ENCODE assay signal across 1 cellular context in genomic region chr11:8682219-8683114, GRCh38.
TF ChIP-seq lines count a peak whose summit lies in the region.

RPL27A (plus strand) TSS chr11:8682792; CDS start chr11:8682814, 22 bp downstream.
TRIM66 (minus strand) TSS chr11:8682665; CDS start chr11:8672274, 10,391 bp downstream.

TF ChIP-seq in HepG2, 621 proteins besides CTCF, POLR2A, EP300 and RAD21 (continued from another document and continues in another):
- TF ChIP-seq NR2F2 (IDR thresholded peaks at IDR 0.05; ENCODE audit: borderline replicate concordance, low read depth) (no peak), ZNF768 (CRISPR knock-in tag; IDR thresholded peaks at IDR 0.05) (peak; percentile 45; the same call in 1 of the 2 replicates), ZNF326 (CRISPR knock-in tag; IDR thresholded peaks at IDR 0.05; ENCODE audit: borderline replicate concordance) (no peak), KDM2A (CRISPR knock-in tag; IDR thresholded peaks at IDR 0.05; ENCODE audit: borderline replicate concordance, low read depth) (peak; percentile 71; the same call in 1 of the 2 replicates), ZSCAN20 (CRISPR knock-in tag; IDR thresholded peaks at IDR 0.05; ENCODE audit: borderline replicate concordance) (peak; percentile 30; the same call in 1 of the 2 replicates), TBX3 (IDR thresholded peaks at IDR 0.05; ENCODE audit: borderline replicate concordance) (no peak), TRIM24 (CRISPR knock-in tag; IDR thresholded peaks at IDR 0.05) (no peak), NFE2L2 (IDR thresholded peaks at IDR 0.05; ENCODE audit: low read length) (no peak), MAX (IDR thresholded peaks at IDR 0.05) (peak; percentile 74), BRD4 (CRISPR knock-in tag; IDR thresholded peaks at IDR 0.05) (peak; percentile 66; the same call in 1 of the 2 replicates), ZBTB39 (CRISPR knock-in tag; IDR thresholded peaks at IDR 0.05) (peak; percentile 55; the same call in 1 of the 2 replicates), ZNF550 (CRISPR knock-in tag; IDR thresholded peaks at IDR 0.05; ENCODE audit: borderline replicate concordance) (no peak; the same call in 1 of the 2 replicates), STAG1 (CRISPR knock-in tag; IDR thresholded peaks at IDR 0.05) (no peak), ZNF570 (CRISPR knock-in tag; IDR thresholded peaks at IDR 0.05; ENCODE audit: borderline replicate concordance) (0 out of 2 replicates have a peak, but pooled peaks have one; percentile 51), CBX5 (CRISPR knock-in tag; IDR thresholded peaks at IDR 0.05; ENCODE audit: borderline replicate concordance) (peak; percentile 65; the same call in 1 of the 2 replicates), TFDP1 (CRISPR knock-in tag; IDR thresholded peaks at IDR 0.05; ENCODE audit: borderline replicate concordance) (no peak; the same call in 1 of the 2 replicates), ZNF124 (CRISPR knock-in tag; IDR thresholded peaks at IDR 0.05) (no peak; the same call in 1 of the 2 replicates), MED13 (CRISPR knock-in tag; IDR thresholded peaks at IDR 0.05) (no peak), ZNF274 (CRISPR knock-in tag; IDR thresholded peaks at IDR 0.05) (peak; percentile 69; the same call in 1 of the 2 replicates), CEBPG (CRISPR knock-in tag; IDR thresholded peaks at IDR 0.05) (no peak), SRSF9 (IDR thresholded peaks at IDR 0.05; ENCODE audit: borderline replicate concordance, insufficient read depth, low read depth, low read length, poor library complexity, severe bottlenecking) (no peak), FOSL1 (CRISPR knock-in tag; IDR thresholded peaks at IDR 0.05; ENCODE audit: borderline replicate concordance) (no peak), RAD51 (IDR thresholded peaks at IDR 0.05; ENCODE audit: borderline replicate concordance) (no peak), SRF (IDR thresholded peaks at IDR 0.05; ENCODE audit: low read depth, low read length) (no peak; the same call in 1 of the 2 replicates), TRIM22 (IDR thresholded peaks at IDR 0.05) (no peak)
- TF ChIP-seq, protein P1, sequence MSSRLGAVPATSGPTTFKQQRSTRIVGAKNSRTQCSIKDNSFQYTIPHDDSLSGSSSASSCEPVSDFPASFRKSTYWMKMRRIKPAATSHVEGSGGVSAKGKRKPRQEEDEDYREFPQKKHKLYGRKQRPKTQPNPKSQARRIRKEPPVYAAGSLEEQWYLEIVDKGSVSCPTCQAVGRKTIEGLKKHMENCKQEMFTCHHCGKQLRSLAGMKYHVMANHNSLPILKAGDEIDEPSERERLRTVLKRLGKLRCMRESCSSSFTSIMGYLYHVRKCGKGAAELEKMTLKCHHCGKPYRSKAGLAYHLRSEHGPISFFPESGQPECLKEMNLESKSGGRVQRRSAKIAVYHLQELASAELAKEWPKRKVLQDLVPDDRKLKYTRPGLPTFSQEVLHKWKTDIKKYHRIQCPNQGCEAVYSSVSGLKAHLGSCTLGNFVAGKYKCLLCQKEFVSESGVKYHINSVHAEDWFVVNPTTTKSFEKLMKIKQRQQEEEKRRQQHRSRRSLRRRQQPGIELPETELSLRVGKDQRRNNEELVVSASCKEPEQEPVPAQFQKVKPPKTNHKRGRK (CRISPR knock-in tag; IDR thresholded peaks at IDR 0.05), result no peak
- TF ChIP-seq, protein P2, sequence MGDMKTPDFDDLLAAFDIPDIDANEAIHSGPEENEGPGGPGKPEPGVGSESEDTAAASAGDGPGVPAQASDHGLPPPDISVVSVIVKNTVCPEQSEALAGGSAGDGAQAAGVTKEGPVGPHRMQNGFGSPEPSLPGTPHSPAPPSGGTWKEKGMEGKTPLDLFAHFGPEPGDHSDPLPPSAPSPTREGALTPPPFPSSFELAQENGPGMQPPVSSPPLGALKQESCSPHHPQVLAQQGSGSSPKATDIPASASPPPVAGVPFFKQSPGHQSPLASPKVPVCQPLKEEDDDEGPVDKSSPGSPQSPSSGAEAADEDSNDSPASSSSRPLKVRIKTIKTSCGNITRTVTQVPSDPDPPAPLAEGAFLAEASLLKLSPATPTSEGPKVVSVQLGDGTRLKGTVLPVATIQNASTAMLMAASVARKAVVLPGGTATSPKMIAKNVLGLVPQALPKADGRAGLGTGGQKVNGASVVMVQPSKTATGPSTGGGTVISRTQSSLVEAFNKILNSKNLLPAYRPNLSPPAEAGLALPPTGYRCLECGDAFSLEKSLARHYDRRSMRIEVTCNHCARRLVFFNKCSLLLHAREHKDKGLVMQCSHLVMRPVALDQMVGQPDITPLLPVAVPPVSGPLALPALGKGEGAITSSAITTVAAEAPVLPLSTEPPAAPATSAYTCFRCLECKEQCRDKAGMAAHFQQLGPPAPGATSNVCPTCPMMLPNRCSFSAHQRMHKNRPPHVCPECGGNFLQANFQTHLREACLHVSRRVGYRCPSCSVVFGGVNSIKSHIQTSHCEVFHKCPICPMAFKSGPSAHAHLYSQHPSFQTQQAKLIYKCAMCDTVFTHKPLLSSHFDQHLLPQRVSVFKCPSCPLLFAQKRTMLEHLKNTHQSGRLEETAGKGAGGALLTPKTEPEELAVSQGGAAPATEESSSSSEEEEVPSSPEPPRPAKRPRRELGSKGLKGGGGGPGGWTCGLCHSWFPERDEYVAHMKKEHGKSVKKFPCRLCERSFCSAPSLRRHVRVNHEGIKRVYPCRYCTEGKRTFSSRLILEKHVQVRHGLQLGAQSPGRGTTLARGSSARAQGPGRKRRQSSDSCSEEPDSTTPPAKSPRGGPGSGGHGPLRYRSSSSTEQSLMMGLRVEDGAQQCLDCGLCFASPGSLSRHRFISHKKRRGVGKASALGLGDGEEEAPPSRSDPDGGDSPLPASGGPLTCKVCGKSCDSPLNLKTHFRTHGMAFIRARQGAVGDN (CRISPR knock-in tag; IDR thresholded peaks at IDR 0.05), result peak; percentile 88
- TF ChIP-seq, protein P3, sequence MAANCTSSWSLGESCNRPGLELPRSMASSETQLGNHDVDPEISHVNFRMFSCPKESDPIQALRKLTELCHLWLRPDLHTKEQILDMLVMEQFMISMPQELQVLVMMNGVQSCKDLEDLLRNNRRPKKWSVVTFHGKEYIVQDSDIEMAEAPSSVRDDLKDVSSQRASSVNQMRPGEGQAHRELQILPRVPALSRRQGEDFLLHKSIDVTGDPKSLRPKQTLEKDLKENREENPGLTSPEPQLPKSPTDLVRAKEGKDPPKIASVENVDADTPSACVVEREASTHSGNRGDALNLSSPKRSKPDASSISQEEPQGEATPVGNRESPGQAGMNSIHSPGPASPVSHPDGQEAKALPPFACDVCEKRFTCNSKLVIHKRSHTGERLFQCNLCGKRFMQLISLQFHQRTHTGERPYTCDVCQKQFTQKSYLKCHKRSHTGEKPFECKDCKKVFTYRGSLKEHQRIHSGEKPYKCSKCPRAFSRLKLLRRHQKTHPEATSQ (CRISPR knock-in tag; IDR thresholded peaks at IDR 0.05; ENCODE audit: borderline replicate concordance), result no peak
- TF ChIP-seq, protein P4, sequence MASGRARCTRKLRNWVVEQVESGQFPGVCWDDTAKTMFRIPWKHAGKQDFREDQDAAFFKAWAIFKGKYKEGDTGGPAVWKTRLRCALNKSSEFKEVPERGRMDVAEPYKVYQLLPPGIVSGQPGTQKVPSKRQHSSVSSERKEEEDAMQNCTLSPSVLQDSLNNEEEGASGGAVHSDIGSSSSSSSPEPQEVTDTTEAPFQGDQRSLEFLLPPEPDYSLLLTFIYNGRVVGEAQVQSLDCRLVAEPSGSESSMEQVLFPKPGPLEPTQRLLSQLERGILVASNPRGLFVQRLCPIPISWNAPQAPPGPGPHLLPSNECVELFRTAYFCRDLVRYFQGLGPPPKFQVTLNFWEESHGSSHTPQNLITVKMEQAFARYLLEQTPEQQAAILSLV (CRISPR knock-in tag; IDR thresholded peaks at IDR 0.05; ENCODE audit: borderline replicate concordance), result peak; percentile 94
- TF ChIP-seq, protein P5, sequence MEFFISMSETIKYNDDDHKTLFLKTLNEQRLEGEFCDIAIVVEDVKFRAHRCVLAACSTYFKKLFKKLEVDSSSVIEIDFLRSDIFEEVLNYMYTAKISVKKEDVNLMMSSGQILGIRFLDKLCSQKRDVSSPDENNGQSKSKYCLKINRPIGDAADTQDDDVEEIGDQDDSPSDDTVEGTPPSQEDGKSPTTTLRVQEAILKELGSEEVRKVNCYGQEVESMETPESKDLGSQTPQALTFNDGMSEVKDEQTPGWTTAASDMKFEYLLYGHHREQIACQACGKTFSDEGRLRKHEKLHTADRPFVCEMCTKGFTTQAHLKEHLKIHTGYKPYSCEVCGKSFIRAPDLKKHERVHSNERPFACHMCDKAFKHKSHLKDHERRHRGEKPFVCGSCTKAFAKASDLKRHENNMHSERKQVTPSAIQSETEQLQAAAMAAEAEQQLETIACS (CRISPR knock-in tag; IDR thresholded peaks at IDR 0.05), result no peak
- TF ChIP-seq, protein P6, sequence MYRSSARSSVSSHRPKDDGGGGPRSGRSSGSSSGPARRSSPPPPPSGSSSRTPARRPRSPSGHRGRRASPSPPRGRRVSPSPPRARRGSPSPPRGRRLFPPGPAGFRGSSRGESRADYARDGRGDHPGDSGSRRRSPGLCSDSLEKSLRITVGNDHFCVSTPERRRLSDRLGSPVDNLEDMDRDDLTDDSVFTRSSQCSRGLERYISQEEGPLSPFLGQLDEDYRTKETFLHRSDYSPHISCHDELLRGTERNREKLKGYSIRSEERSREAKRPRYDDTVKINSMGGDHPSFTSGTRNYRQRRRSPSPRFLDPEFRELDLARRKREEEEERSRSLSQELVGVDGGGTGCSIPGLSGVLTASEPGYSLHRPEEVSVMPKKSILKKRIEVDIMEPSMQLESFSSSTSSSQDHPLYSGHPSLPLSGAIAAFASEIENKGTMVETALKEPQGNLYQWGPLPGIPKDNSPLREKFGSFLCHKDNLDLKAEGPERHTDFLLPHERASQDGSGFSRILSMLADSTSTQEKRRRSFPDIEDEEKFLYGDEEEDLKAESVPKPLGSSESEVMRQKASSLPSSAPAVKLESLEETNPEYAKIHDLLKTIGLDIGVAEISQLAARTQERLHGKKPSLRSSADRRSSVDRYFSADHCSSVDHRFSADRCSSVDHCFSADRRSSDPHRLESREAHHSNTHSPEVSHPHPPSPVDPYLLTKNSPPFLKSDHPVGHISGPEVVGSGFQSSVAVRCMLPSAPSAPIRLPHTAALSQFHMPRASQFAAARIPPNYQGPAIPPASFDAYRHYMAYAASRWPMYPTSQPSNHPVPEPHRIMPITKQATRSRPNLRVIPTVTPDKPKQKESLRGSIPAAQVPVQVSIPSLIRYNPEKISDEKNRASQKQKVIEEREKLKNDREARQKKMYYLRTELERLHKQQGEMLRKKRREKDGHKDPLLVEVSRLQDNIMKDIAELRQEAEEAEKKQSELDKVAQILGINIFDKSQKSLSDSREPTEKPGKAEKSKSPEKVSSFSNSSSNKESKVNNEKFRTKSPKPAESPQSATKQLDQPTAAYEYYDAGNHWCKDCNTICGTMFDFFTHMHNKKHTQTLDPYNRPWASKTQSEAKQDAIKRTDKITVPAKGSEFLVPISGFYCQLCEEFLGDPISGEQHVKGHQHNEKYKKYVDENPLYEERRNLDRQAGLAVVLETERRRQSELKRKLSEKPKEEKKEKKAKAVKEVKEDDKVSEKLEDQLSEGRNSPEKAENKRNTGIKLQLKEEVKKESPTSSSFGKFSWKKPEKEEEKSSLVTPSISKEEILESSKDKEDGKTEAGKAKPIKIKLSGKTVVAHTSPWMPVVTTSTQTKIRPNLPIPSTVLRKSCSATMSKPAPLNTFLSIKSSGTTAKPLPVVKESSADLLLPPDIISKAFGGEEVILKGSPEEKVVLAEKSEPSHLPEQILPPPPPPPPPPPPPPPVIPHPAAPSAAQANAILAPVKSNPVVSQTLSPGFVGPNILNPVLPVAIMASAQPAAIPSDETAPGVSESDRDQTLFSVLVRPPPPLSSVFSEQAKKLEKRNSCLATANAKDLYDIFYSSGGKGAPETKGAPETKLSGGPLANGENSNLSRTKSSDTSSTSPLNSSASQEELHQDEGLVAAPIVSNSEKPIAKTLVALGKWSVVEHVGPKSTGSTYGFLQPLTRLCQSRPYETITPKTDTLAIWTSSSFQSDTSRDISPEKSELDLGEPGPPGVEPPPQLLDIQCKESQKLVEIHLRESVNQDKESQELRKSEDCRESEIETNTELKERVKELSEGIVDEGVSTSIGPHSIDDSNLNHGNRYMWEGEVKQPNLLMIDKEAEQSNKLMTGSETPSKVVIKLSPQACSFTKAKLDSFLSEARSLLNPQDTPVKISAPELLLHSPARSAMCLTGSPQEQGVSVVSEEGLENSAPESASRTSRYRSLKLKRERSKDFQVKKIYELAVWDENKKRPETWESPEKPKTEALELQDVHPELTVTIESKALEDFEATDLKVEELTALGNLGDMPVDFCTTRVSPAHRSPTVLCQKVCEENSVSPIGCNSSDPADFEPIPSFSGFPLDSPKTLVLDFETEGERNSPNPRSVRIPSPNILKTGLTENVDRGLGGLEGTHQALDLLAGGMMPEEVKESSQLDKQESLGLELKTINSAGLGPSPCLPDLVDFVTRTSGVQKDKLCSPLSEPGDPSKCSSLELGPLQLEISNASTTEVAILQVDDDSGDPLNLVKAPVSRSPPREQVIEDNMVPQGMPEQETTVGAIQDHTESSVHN (CRISPR knock-in tag; IDR thresholded peaks at IDR 0.05), result peak; percentile 63; the same call in 1 of the 2 replicates
